ENCODE assay signal across 23 cellular contexts in the genomic region with DNA sequence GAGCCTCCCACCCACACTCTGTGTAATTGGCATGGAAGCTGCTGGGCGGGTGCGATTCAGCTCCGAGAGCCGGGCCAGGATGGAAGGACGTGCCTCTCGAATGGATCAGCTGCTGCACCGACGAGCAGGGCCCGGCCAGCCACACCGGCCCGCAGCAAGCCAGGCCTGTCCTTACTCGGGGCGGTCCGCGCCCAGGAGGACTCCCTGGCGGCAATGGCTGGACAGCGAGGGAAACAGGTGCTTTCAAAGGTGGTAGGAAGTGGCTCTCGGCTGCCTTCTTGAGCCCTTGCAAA. TPM values are rescaled to one million over a fixed set of nuclear protein-coding genes. Genes with fewer than 3 reads are reported as not detected.
"Had no signal": no experiment of that assay in that cellular context is flagged by ENCODE, and none has a peak within 500 bp of the region (broad histone marks: within the 10 kb centered on the region; RNA-seq: fewer than 3 reads in every experiment).

No MANE protein-coding gene starts in this region.

- H3K4me3 ChIP-seq: coronary artery, esophagus muscularis mucosa, lung, smooth muscle cell, stomach, thyroid gland had no signal

- DNase-seq: dermis blood vessel endothelial cell; effector memory CD4-positive, alpha-beta T cell; foreskin melanocyte; immature natural killer cell; islet precursor cell; natural killer cell; stimulated activated CD4-positive, alpha-beta T cell treated with anti-CD3 and anti-CD28 coated beads, Interleukin-12 subunit alpha, Interleukin-12 subunit beta, amount 100 ng/mL, for 4 hours; stimulated activated CD4-positive, alpha-beta T cell treated with anti-CD3 and anti-CD28 coated beads, Interleukin-1b, Interleukin-23, amount 100 ng/mL, for 48 hours; stimulated activated CD4-positive, alpha-beta T cell treated with anti-CD3 and anti-CD28 coated beads, Interleukin-4, amount 100 ng/mL, for 1 hour; stimulated activated CD8-positive, alpha-beta memory T cell treated with anti-CD3 and anti-CD28 coated beads, Interleukin-4, amount 100 ng/mL, for 48 hours; stimulated activated naive CD4-positive, alpha-beta T cell treated with Interleukin-2 at 50 U/mL for 16 hours; stomach; thyroid gland; trophoblast cell had no signal

- H3K4me2 ChIP-seq: smooth muscle cell had no signal

- H3K4me1 ChIP-seq: parathyroid adenoma, thyroid gland had no signal

- H3K27me3 ChIP-seq: esophagus muscularis mucosa, thyroid gland had no signal

- H3K27ac ChIP-seq: coronary artery, esophagus muscularis mucosa, parathyroid adenoma, stomach, thyroid gland had no signal

- H2AFZ ChIP-seq: parathyroid adenoma had no signal

- H3K9ac ChIP-seq: parathyroid adenoma had no signal

- ATAC-seq: left lobe of liver, natural killer cell, sciatic nerve had no signal

- H3K9me3 ChIP-seq: esophagus muscularis mucosa, stomach, thyroid gland had no signal

- H3K79me2 ChIP-seq: parathyroid adenoma had no signal

- H3K36me3 ChIP-seq: esophagus muscularis mucosa, stomach, thyroid gland had no signal

RNA-seq across cellular contexts. Expression of a gene that starts 4.4 kb away (rescaled TPM):
- total RNA-seq: dermis blood vessel endothelial cell, epithelial cell of proximal tubule, mononuclear cell, natural killer cell had no signal
- polyA plus RNA-seq: immature natural killer cell had no signal
